Comparison of ENCODE assay signal across 22 cellular contexts in the genomic region with DNA sequence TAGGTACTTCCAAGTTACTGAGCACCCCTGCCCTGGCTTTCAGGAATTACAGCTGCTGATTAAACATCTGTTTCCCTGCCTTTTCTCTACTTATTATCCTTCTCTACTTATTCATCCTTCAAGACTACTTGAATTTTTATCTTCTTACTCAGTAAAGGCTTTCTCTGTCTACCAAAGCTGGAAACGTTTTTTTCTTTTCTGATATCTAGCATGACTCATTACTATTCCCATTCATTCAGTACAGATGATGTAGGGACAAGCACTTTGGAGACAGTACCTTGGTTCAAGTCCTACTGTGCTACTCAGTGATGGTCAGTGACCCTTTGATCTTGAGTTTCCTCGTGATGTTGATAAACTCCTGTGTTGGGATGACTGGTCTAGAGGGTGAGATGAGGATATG.
A peak's percentile ranks its signal among the peaks of the same experiment; 100 is the strongest.
DNase-seq lines count a peak whose midpoint lies in the region; ATAC-seq, FAIRE-seq and TF ChIP-seq lines count a peak whose summit lies in the region.
"Had no signal": no experiment of that assay in that cellular context is flagged by ENCODE, and none has a peak within 500 bp of the region (broad histone marks: within the 10 kb centered on the region; RNA-seq: fewer than 3 reads in every experiment).

No MANE protein-coding gene starts in this region.

- H3K79me1 ChIP-seq in mesenchymal stem cell (replicated peaks; ENCODE audit: low read length, poor library complexity, severe bottlenecking): no peaks in the 10 kb centered on the region
- H3K79me1 ChIP-seq in mesendoderm (ENCODE audit: low read length): no peaks in the 10 kb centered on the region

- intact Hi-C loops in endothelial cell of umbilical vein (cut with micrococcal nuclease): loop anchor here (10.0 kb wide), 1 partner anchor 1196 kb away; a partner anchor contains a TSS
- intact Hi-C loops in uterus (cut with DNase I; ENCODE audit: low total_unique reads): no loop called here

- H3K4me3 ChIP-seq in endothelial cell of umbilical vein (replicated peaks in 1 of 3; ENCODE audit: insufficient read depth in 1 of 3, low read depth in 1 of 3, low read length in 3 of 3) (no peak overlapping the region), mesenchymal stem cell (ENCODE audit: insufficient read depth in 1 of 2, low read depth in 1 of 2, low read length in 2 of 2) (no peak overlapping the region), uterus (no peak overlapping the region), gastroesophageal sphincter (no peak overlapping the region), mesendoderm (ENCODE audit: low read length) (no peak overlapping the region)
- H3K4me3 ChIP-seq: adrenal gland, SK-N-MC had no signal

- no peaks in the 10 kb centered on the region for H3K9me1 ChIP-seq in endothelial cell of umbilical vein (replicated peaks; ENCODE audit: control insufficient read depth, extremely low read depth, insufficient read depth, low read length)

- TF ChIP-seq CTCF in endothelial cell of umbilical vein (IDR thresholded peaks at IDR 0.05; ENCODE audit: extremely low read depth in 1 of 2, insufficient read depth in 1 of 2, low read depth in 1 of 2, low read length in 2 of 2) (no peak), uterus (IDR thresholded peaks at IDR 0.05) (no peak), gastroesophageal sphincter (IDR thresholded peaks at IDR 0.05) (no peak)

- H2AK5ac ChIP-seq in mesenchymal stem cell (ENCODE audit: low read length, severe bottlenecking): peak overlapping the region; percentile 72
- H2AK5ac ChIP-seq in mesendoderm (ENCODE audit: low read length): no peak overlapping the region

- no peak for ATAC-seq in gastroesophageal sphincter
- ATAC-seq: activated CD8-positive, alpha-beta memory T cell treated with anti-CD3 and anti-CD28 coated beads, Interleukin-2, amount 10 ng/mL, durations not matched to agents 7 days and 5 days; left ventricle myocardium superior; sciatic nerve had no signal

- H3K4me1 ChIP-seq in endothelial cell of umbilical vein (ENCODE audit: control insufficient read depth, extremely low read depth, insufficient read depth, low read length): no peaks in the 10 kb centered on the region
- H3K4me1 ChIP-seq in mesenchymal stem cell (ENCODE audit: control insufficient read depth, insufficient read depth, low read depth, low read length): peaks cover 2% of the 10 kb centered on the region
- H3K4me1 ChIP-seq in uterus: no peaks in the 10 kb centered on the region
- peaks cover 0 to 4% (median 0%) of the 10 kb centered on the region in 3 donors for H3K4me1 ChIP-seq in gastroesophageal sphincter
- H3K4me1 ChIP-seq in mesendoderm (ENCODE audit: control insufficient read depth, low read depth, low read length): no peaks in the 10 kb centered on the region
- H3K4me1 ChIP-seq: adrenal gland had no signal

- H3K56ac ChIP-seq in mesendoderm (ENCODE audit: low read length): no peak overlapping the region

- no peaks in the 10 kb centered on the region for H3K36me3 ChIP-seq in endothelial cell of umbilical vein (ENCODE audit: control insufficient read depth in 2 of 2, extremely low read depth in 1 of 2, insufficient read depth in 2 of 2, low read length in 2 of 2)
- no peaks in the 10 kb centered on the region for H3K36me3 ChIP-seq in mesenchymal stem cell (ENCODE audit: control insufficient read depth in 1 of 2, insufficient read depth in 2 of 2, low read depth in 1 of 2, low read length in 2 of 2)
- no peaks in the 10 kb centered on the region for H3K36me3 ChIP-seq in uterus
- H3K36me3 ChIP-seq in gastroesophageal sphincter: no peaks in the 10 kb centered on the region
- H3K36me3 ChIP-seq in mesendoderm (ENCODE audit: control insufficient read depth, insufficient read depth, low read length): no peaks in the 10 kb centered on the region
- H3K36me3 ChIP-seq: adrenal gland, neutrophil had no signal

- H2BK120ac ChIP-seq in mesenchymal stem cell (ENCODE audit: low read depth, low read length) (no peak overlapping the region), mesendoderm (ENCODE audit: low read depth, low read length) (no peak overlapping the region)

- no peak for TF ChIP-seq POLR2A in endothelial cell of umbilical vein (IDR thresholded peaks at IDR 0.05; ENCODE audit: low read depth, low read length)
- no peak for TF ChIP-seq POLR2A in uterus (IDR thresholded peaks at IDR 0.05)
- TF ChIP-seq POLR2A in gastroesophageal sphincter (IDR thresholded peaks at IDR 0.05): no peak

- no peaks in the 10 kb centered on the region for H4K20me1 ChIP-seq in endothelial cell of umbilical vein (replicated peaks; ENCODE audit: control insufficient read depth, extremely low read depth, insufficient read depth, low read length)

- no peak overlapping the region for H4K5ac ChIP-seq in mesendoderm (ENCODE audit: low read length)

- TF ChIP-seq EP300 in gastroesophageal sphincter (IDR thresholded peaks at IDR 0.05): no peak

- no peak overlapping the region for H4K91ac ChIP-seq in mesenchymal stem cell (ENCODE audit: low read length)

- no peaks in the 10 kb centered on the region for H3K9me3 ChIP-seq in endothelial cell of umbilical vein (replicated peaks; ENCODE audit: control insufficient read depth, insufficient read depth, low read length)
- H3K9me3 ChIP-seq in mesenchymal stem cell (ENCODE audit: control insufficient read depth, low read length): no peaks in the 10 kb centered on the region
- no peaks in the 10 kb centered on the region for H3K9me3 ChIP-seq in uterus
- no peaks in the 10 kb centered on the region for H3K9me3 ChIP-seq in gastroesophageal sphincter
- H3K9me3 ChIP-seq: adrenal gland, neutrophil had no signal

- H3K4ac ChIP-seq in mesenchymal stem cell (ENCODE audit: low read depth in 1 of 2, low read length in 2 of 2) (no peak overlapping the region), mesendoderm (ENCODE audit: low read depth, low read length) (no peak overlapping the region)

- BruUV-seq in endothelial cell of umbilical vein (replicated peaks; lab: Mats Ljungman, UMichigan): no TSS peak

- no peak overlapping the region for H3K4me2 ChIP-seq in endothelial cell of umbilical vein (ENCODE audit: insufficient read depth, low read length)
- no peak overlapping the region for H3K4me2 ChIP-seq in mesenchymal stem cell (ENCODE audit: low read length, poor library complexity, severe bottlenecking)
- no peak overlapping the region for H3K4me2 ChIP-seq in mesendoderm (ENCODE audit: low read length)

- H3K14ac ChIP-seq in mesenchymal stem cell (ENCODE audit: low read length in 2 of 2): no peak overlapping the region

- H3K23ac ChIP-seq in mesenchymal stem cell (ENCODE audit: low read length in 2 of 2) (no peak overlapping the region), mesendoderm (ENCODE audit: low read length) (no peak overlapping the region)

- no peak overlapping the region for H2BK12ac ChIP-seq in mesenchymal stem cell (ENCODE audit: low read length in 2 of 2)

- dilution Hi-C loops in endothelial cell of umbilical vein (cut with MboI; ENCODE audit: extremely low pct_ligation_motif_present, low sequenced_read_pairs): no loop called here

- DNase-seq in EL (peak; percentile 70), RCC 7860 (ENCODE audit: low spot score) (peak; percentile 56), endothelial cell of umbilical vein (ENCODE audit: low read depth, low spot score) (peak; percentile 23), mesenchymal stem cell (peak; percentile 39), DMS 273 (lab: John Stamatoyannopoulos, UW; ENCODE audit: unreplicated experiment) (no peak), uterus (no peak), mesendoderm (no peak)
- DNase-seq: activated CD8-positive, alpha-beta memory T cell treated with anti-CD3 and anti-CD28 coated beads, Interleukin-2, amount 10 ng/mL, durations not matched to agents 7 days and 5 days; adrenal gland; Calu3; cerebellar nuclear complex; Karpas-422; left ventricle myocardium superior; NCI-H1105; NCI-H69; stimulated activated CD4-positive, alpha-beta T cell treated with anti-CD3 and anti-CD28 coated beads, Interleukin-1b, Interleukin-23, amount 100 ng/mL, for 48 hours had no signal

- H2BK5ac ChIP-seq in mesenchymal stem cell (ENCODE audit: low read depth, low read length, poor library complexity, severe bottlenecking) (no peak overlapping the region), mesendoderm (ENCODE audit: low read length) (no peak overlapping the region)

- H3K27me3 ChIP-seq in endothelial cell of umbilical vein (ENCODE audit: control insufficient read depth in 2 of 2, insufficient read depth in 2 of 2, low read length in 2 of 2) (no peaks in the 10 kb centered on the region), mesenchymal stem cell (ENCODE audit: control insufficient read depth in 1 of 2, insufficient read depth in 1 of 2, low read length in 2 of 2) (no peaks in the 10 kb centered on the region), uterus (no peaks in the 10 kb centered on the region), gastroesophageal sphincter (no peaks in the 10 kb centered on the region), mesendoderm (ENCODE audit: insufficient read depth, low read length, poor library complexity) (no peaks in the 10 kb centered on the region)
- H3K27me3 ChIP-seq: adrenal gland, neutrophil had no signal

- H3K79me2 ChIP-seq in endothelial cell of umbilical vein (ENCODE audit: control insufficient read depth, insufficient read depth, low read length) (no peaks in the 10 kb centered on the region), mesendoderm (ENCODE audit: control insufficient read depth, insufficient read depth, low read length) (no peaks in the 10 kb centered on the region)

- 64% methylated on average over 1 of the region's 2 CpGs for whole genome bisulfite sequencing in mesenchymal stem cell
- 17 to 37% methylated on average over 1 to 2 of the region's 2 CpGs for WGBS in gastroesophageal sphincter (ENCODE audit: low coverage in 1 of 2), 2 donors
- WGBS in mesendoderm (ENCODE audit: extremely low coverage, insufficient coverage, low lambda C conversion rate): no CpG with 5 or more reads among the region's 2 CpGs

- H3K9ac ChIP-seq in endothelial cell of umbilical vein (replicated peaks; ENCODE audit: extremely low read depth, insufficient read depth, low read length) (no peak overlapping the region), mesenchymal stem cell (ENCODE audit: low read length) (no peak overlapping the region), mesendoderm (ENCODE audit: low read length) (no peak overlapping the region)

- FAIRE-seq in RCC 7860 (lab: Jason Lieb, UNC) (no peak), endothelial cell of umbilical vein (lab: Jason Lieb, UNC) (no peak)
- FAIRE-seq: frontal cortex, GM12891 had no signal

- no peak overlapping the region for H3K18ac ChIP-seq in mesenchymal stem cell (ENCODE audit: low read depth in 1 of 2, low read length in 2 of 2)
- H3K18ac ChIP-seq in mesendoderm (ENCODE audit: low read length): no peak overlapping the region

- H2AFZ ChIP-seq in endothelial cell of umbilical vein (ENCODE audit: low read depth, low read length): no peak overlapping the region
- H2AFZ ChIP-seq in mesenchymal stem cell (ENCODE audit: low read depth, low read length): no peak overlapping the region

- H3K27ac ChIP-seq in endothelial cell of umbilical vein (ENCODE audit: insufficient read depth, low read depth, low read length) (no peak overlapping the region), mesenchymal stem cell (ENCODE audit: low read length, poor library complexity, severe bottlenecking) (no peak overlapping the region), uterus (no peak overlapping the region), gastroesophageal sphincter (no peak overlapping the region), mesendoderm (ENCODE audit: low read depth, low read length) (no peak overlapping the region)
- H3K27ac ChIP-seq: adrenal gland, neutrophil, SK-N-MC had no signal

- H4K8ac ChIP-seq in mesenchymal stem cell (ENCODE audit: low read length) (no peak overlapping the region), mesendoderm (ENCODE audit: low read depth, low read length) (no peak overlapping the region)

- POLR2A ChIA-PET in endothelial cell of umbilical vein (lab: Charles Lee): no interaction called here

- CTCF ChIA-PET in endothelial cell of umbilical vein (lab: Charles Lee): no interaction called here

- no peak overlapping the region for H2BK15ac ChIP-seq in mesenchymal stem cell (ENCODE audit: low read depth, poor library complexity, severe bottlenecking)
- no peak overlapping the region for H2BK15ac ChIP-seq in mesendoderm (replicated peaks; ENCODE audit: low read depth)

Comparison
In these comparisons a context has a peak if more than half of its experiments do, and no peak if none do; other contexts are left out.
1. DNase-seq: peak in EL (single experiment), RCC 7860 (single experiment), endothelial cell of umbilical vein (single experiment) and mesenchymal stem cell (single experiment); none in DMS 273 (single experiment), uterus (0 of 2) and mesendoderm (single experiment).